8 cellular contexts compared by ENCODE assay signal in genomic region chr11:72969894-72970335, GRCh38.
DNase-seq lines count a peak whose midpoint lies in the region; ATAC-seq lines count a peak whose summit lies in the region.

No MANE protein-coding gene starts in this region.

- no peaks in the 10 kb centered on the region for H3K9me3 ChIP-seq in KOPT-K1 (ENCODE audit: insufficient read depth, low read length, poor library complexity, severe bottlenecking)

- peak; percentile 76 for ATAC-seq in GM21447 (IDR thresholded peaks at IDR 0.05; ENCODE audit: unreplicated experiment)

- H3K27ac ChIP-seq in KOPT-K1 (ENCODE audit: low read depth, low read length, poor library complexity, severe bottlenecking): peak overlapping the region; percentile 61

- H3K36me3 ChIP-seq in KOPT-K1 (ENCODE audit: insufficient read depth, low read length): peaks cover 27% of the 10 kb centered on the region

- DNase-seq in CMK (ENCODE audit: low read depth) (peak; percentile 30), dedifferentiated amniotic fluid mesenchymal stem cell (ENCODE audit: extremely low spot score) (peak; percentile 77), DMS153 (lab: John Stamatoyannopoulos, UW) (no peak), NCI-H524 treated with DMSO at 0.1 percent for 48 hours (lab: John Stamatoyannopoulos, UW) (no peak), SW 1271 (lab: John Stamatoyannopoulos, UW) (no peak), C1 segment of cervical spinal cord (lab: John Stamatoyannopoulos, UW) (no peak)

Comparison
In these comparisons a context has a peak if more than half of its experiments do, and no peak if none do; other contexts are left out.
1. DNase-seq: peak in CMK (single experiment) and dedifferentiated amniotic fluid mesenchymal stem cell (single experiment); none in DMS153 (single experiment), NCI-H524 treated with DMSO at 0.1 percent for 48 hours (single experiment), SW 1271 (0 of 2) and C1 segment of cervical spinal cord (0 of 14).